Comparison of ENCODE assay signal across 1 cellular context in genomic region chr11:65489706-65490310, GRCh38.
TF ChIP-seq lines count a peak whose summit lies in the region.

No MANE protein-coding gene starts in this region.

TF ChIP-seq in HepG2, 621 proteins besides CTCF, POLR2A, EP300 and RAD21 (continues in another document):
- 0 out of 2 replicates have a peak, but pooled peaks have one; percentile 18 for TF ChIP-seq JUN (CRISPR knock-in tag; IDR thresholded peaks at IDR 0.05)
- peak; percentile 32; the same call in 1 of the 2 replicates for TF ChIP-seq FOXK2 (IDR thresholded peaks at IDR 0.05)
- TF ChIP-seq NPAS2 (CRISPR knock-in tag; IDR thresholded peaks at IDR 0.05; ENCODE audit: borderline replicate concordance) = no peak
- peak; percentile 61 for TF ChIP-seq ZFY (CRISPR knock-in tag; IDR thresholded peaks at IDR 0.05)
- TF ChIP-seq ZBTB7A (CRISPR knock-in tag; IDR thresholded peaks at IDR 0.05) = peak; percentile 61; the same call in 1 of the 2 replicates
- peak; percentile 32; the same call in 1 of the 2 replicates for TF ChIP-seq ZNF691 (CRISPR knock-in tag; IDR thresholded peaks at IDR 0.05; ENCODE audit: borderline replicate concordance, low read depth)
- TF ChIP-seq FOXA1 (IDR thresholded peaks at IDR 0.05) = no peak
- peak; percentile 80 for TF ChIP-seq FOXA1 (CRISPR knock-in tag; IDR thresholded peaks at IDR 0.05)
- no peak for TF ChIP-seq SALL2 (CRISPR knock-in tag; IDR thresholded peaks at IDR 0.05)
- 0 out of 2 replicates have a peak, but pooled peaks have one; percentile 10 for TF ChIP-seq ELF3 (CRISPR knock-in tag; IDR thresholded peaks at IDR 0.05)
- no peak for TF ChIP-seq MXD3 (CRISPR knock-in tag; IDR thresholded peaks at IDR 0.05)
- TF ChIP-seq FOXK1 (CRISPR knock-in tag; IDR thresholded peaks at IDR 0.05; ENCODE audit: borderline replicate concordance, low read depth) = no peak
- TF ChIP-seq SKIL (CRISPR knock-in tag; IDR thresholded peaks at IDR 0.05; ENCODE audit: borderline replicate concordance) = peak; percentile 63
- TF ChIP-seq RELA (CRISPR knock-in tag; IDR thresholded peaks at IDR 0.05) = no peak
- TF ChIP-seq HMGXB4 (CRISPR knock-in tag; IDR thresholded peaks at IDR 0.05; ENCODE audit: borderline replicate concordance in 1 of 2, low read depth in 1 of 2) = peak; percentile 30 to 43; a peak in 1 of 4 replicates
- peak; percentile 80 for TF ChIP-seq HNF4G (IDR thresholded peaks at IDR 0.05; ENCODE audit: borderline replicate concordance, low read depth, low read length)
- TF ChIP-seq HNF4G (CRISPR knock-in tag; IDR thresholded peaks at IDR 0.05; ENCODE audit: borderline replicate concordance, low read depth) = no peak; the same call in 1 of the 2 replicates
- peak; percentile 10; the same call in 1 of the 2 replicates for TF ChIP-seq MTA1 (CRISPR knock-in tag; IDR thresholded peaks at IDR 0.05; ENCODE audit: borderline replicate concordance)
- TF ChIP-seq FIP1L1 (IDR thresholded peaks at IDR 0.05; ENCODE audit: borderline replicate concordance, insufficient read depth, low read depth, low read length) = 0 out of 2 replicates have a peak, but pooled peaks have one; percentile 48
- 0 out of 2 replicates have a peak, but pooled peaks have one; percentile 20 for TF ChIP-seq ZSCAN31 (CRISPR knock-in tag; IDR thresholded peaks at IDR 0.05; ENCODE audit: low read depth)
- TF ChIP-seq ZNF292 (CRISPR knock-in tag; IDR thresholded peaks at IDR 0.05; ENCODE audit: borderline replicate concordance, low read depth) = peak; percentile 79; the same call in 1 of the 2 replicates
- peak; percentile 63; the same call in 1 of the 2 replicates for TF ChIP-seq GATAD2A (CRISPR knock-in tag; IDR thresholded peaks at IDR 0.05)
- no peak for TF ChIP-seq PITX1 (CRISPR knock-in tag; IDR thresholded peaks at IDR 0.05)
- TF ChIP-seq SAP130 (CRISPR knock-in tag; IDR thresholded peaks at IDR 0.05; ENCODE audit: low read depth) = peak; percentile 69
- TF ChIP-seq YEATS4 (CRISPR knock-in tag; IDR thresholded peaks at IDR 0.05; ENCODE audit: borderline replicate concordance) = 0 out of 2 replicates have a peak, but pooled peaks have one; percentile 23
- TF ChIP-seq ZNF503 (CRISPR knock-in tag; IDR thresholded peaks at IDR 0.05) = 0 out of 2 replicates have a peak, but pooled peaks have one; percentile 18
- TF ChIP-seq ZNF142 (CRISPR knock-in tag; IDR thresholded peaks at IDR 0.05) = no peak
- 0 out of 2 replicates have a peak, but pooled peaks have one; percentile 42 for TF ChIP-seq ZSCAN25 (CRISPR knock-in tag; IDR thresholded peaks at IDR 0.05)
- no peak for TF ChIP-seq ATF2 (CRISPR knock-in tag; IDR thresholded peaks at IDR 0.05)
- peak; percentile 61; the same call in 1 of the 2 replicates for TF ChIP-seq ZNF556 (CRISPR knock-in tag; IDR thresholded peaks at IDR 0.05; ENCODE audit: borderline replicate concordance)
- TF ChIP-seq ZNF784 (CRISPR knock-in tag; IDR thresholded peaks at IDR 0.05; ENCODE audit: borderline replicate concordance) = no peak
- TF ChIP-seq MEF2D (CRISPR knock-in tag; IDR thresholded peaks at IDR 0.05) = 0 out of 2 replicates have a peak, but pooled peaks have one; percentile 26
- TF ChIP-seq NBN (conservative IDR thresholded peaks at IDR 0.05) = no peak
- TF ChIP-seq ZNF687 (CRISPR knock-in tag; IDR thresholded peaks at IDR 0.05) = peak; percentile 53
- peak; percentile 30; the same call in 1 of the 2 replicates for TF ChIP-seq DPF2 (CRISPR knock-in tag; IDR thresholded peaks at IDR 0.05; ENCODE audit: borderline replicate concordance, low read depth)
- TF ChIP-seq MYC (CRISPR knock-in tag; IDR thresholded peaks at IDR 0.05; ENCODE audit: borderline replicate concordance) = peak; percentile 17; the same call in 1 of the 2 replicates
- TF ChIP-seq SALL1 (CRISPR knock-in tag; IDR thresholded peaks at IDR 0.05) = peak; percentile 58
- TF ChIP-seq ZFP1 (CRISPR knock-in tag; IDR thresholded peaks at IDR 0.05) = 0 out of 2 replicates have a peak, but pooled peaks have one; percentile 22
- no peak for TF ChIP-seq ZNF737 (CRISPR knock-in tag; IDR thresholded peaks at IDR 0.05; ENCODE audit: borderline replicate concordance)
- 0 out of 2 replicates have a peak, but pooled peaks have one; percentile 42 for TF ChIP-seq EEA1 (CRISPR knock-in tag; IDR thresholded peaks at IDR 0.05; ENCODE audit: borderline replicate concordance)
- TF ChIP-seq ZNF335 (CRISPR knock-in tag; IDR thresholded peaks at IDR 0.05) = no peak
- TF ChIP-seq ZC3H4 (CRISPR knock-in tag; IDR thresholded peaks at IDR 0.05; ENCODE audit: borderline replicate concordance) = peak; percentile 15; the same call in 1 of the 2 replicates
